In the genomic region with DNA sequence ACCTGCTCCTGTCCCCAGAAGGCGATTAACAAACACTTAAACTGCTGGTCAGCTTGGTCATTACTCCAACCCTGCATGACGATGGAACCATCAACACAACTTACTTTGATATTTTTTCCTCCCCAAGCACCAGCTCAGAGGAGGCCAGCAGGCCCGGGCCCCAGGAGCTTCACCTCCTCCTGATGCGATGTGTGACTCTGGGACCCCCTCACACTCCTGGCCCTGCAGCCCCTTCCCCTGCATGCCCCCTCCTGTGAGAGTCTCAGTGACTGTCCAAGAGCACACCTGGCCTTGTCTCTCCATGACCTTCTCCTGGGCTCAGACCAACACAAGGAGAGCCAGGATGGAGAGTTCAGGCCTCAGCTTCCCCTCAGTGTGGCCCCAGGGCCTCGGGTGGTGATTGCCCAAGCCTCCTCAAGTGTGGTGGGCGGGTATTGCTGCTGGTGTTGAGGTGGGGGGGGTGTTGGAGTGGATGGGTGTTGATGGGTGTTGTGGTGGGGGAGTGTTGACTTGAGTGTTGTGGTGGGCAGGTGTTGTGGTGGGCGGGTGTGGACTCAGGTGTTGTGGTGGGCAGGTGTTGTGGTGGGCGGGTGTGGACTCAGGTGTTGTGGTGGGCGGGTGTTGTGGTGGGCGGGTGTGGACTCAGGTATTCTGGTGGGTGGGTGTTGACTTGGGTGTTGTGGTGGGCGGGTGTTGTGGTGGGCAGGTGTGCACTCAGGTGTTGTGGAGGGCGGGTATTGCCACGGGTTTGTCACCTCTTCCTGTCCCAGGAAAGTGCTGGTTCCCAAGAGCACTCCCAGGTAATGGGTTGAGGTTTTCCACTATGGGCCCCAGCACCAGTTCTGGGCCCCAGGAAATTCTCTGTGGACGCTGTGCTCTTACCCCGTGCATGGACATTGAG, we compare ENCODE assay signal across 19 cellular contexts.
"Had no signal": no experiment of that assay in that cellular context is flagged by ENCODE, and none has a peak within 500 bp of the region (broad histone marks: within the 10 kb centered on the region; RNA-seq: fewer than 3 reads in every experiment).

No MANE protein-coding gene starts in this region.

- H3K27ac ChIP-seq: KMS-11, RWPE1 had no signal

- H3K4me2 ChIP-seq: KMS-11, SK-N-SH had no signal

- H3K9ac ChIP-seq: KMS-11, SK-N-SH had no signal

- DNase-seq: IMR-90, Kasumi-1, MM.1S, NCI-H1092 treated with DMSO at 0.1 percent for 48 hours, NCI-H1436, NCI-H187, NCI-H2029, NCI-H2081 treated with DMSO at 0.1 percent for 48 hours, NCI-H2171, NCI-H446, NCI-H510A, NCI-H524 treated with DMSO at 0.1 percent for 48 hours, NCI-H69, NCI-H774, SHP77, SK-N-SH, SW 1271 had no signal
